In genomic region chr15:78859971-78860733, GRCh38 we compare ENCODE assay signal across 8 cellular contexts. TPM values are rescaled to one million over a fixed set of nuclear protein-coding genes. Genes with fewer than 3 reads are reported as not detected.
DNase-seq lines count a peak whose midpoint lies in the region; ATAC-seq and TF ChIP-seq lines count a peak whose summit lies in the region.

No MANE protein-coding gene starts in this region.

- H3K9me3 Mint-ChIP-seq in activated naive CD4-positive, alpha-beta T cell treated with anti-CD3 and anti-CD28 coated beads, Interleukin-2, amount 50 U/mL, for 24 hours = no peaks in the 10 kb centered on the region

- H3K36me3 ChIP-seq in KMS-11 (ENCODE audit: insufficient read depth) (no peaks in the 10 kb centered on the region), testis (ENCODE audit: low read depth, missing control alignments) (no peaks in the 10 kb centered on the region)

- peak overlapping the region; percentile 88 for H3K4me3 Mint-ChIP-seq in activated naive CD4-positive, alpha-beta T cell treated with anti-CD3 and anti-CD28 coated beads, Interleukin-2, amount 50 U/mL, for 24 hours

- TF ChIP-seq CTCF in KMS-11 (conservative IDR thresholded peaks at IDR 0.05; ENCODE audit: low read depth, low read length) (peak; percentile 65), omental fat pad (IDR thresholded peaks at IDR 0.05) (no peak), testis (IDR thresholded peaks at IDR 0.05) (peak; percentile 54 to 73 (median 69))

- intact Hi-C loops in testis (cut with DNase I; ENCODE audit: low total_unique reads) = no loop called here

- no peaks in the 10 kb centered on the region for H3K27me3 Mint-ChIP-seq in activated naive CD4-positive, alpha-beta T cell treated with anti-CD3 and anti-CD28 coated beads, Interleukin-2, amount 50 U/mL, for 24 hours

- in situ Hi-C loops in SK-MEL-5 (cut with HindIII; ENCODE audit: low pct_unique_long_range_greater_than_20kb, low sequenced_read_pairs) = no loop called here

- peak overlapping the region; percentile 98 for H2AFZ ChIP-seq in KMS-11 (ENCODE audit: low read depth)

- H3K27ac Mint-ChIP-seq in activated naive CD4-positive, alpha-beta T cell treated with anti-CD3 and anti-CD28 coated beads, Interleukin-2, amount 50 U/mL, for 24 hours = peak overlapping the region; percentile 95

- no peak for TF ChIP-seq POLR2A in testis (IDR thresholded peaks at IDR 0.05)

- H4K20me1 ChIP-seq in KMS-11 (ENCODE audit: insufficient read depth) = no peaks in the 10 kb centered on the region

- H3K4me2 ChIP-seq in KMS-11 = peak overlapping the region; percentile 58

- ATAC-seq in GM21528 (IDR thresholded peaks at IDR 0.05; ENCODE audit: low FRiP score, unreplicated experiment) (peak; percentile 79), omental fat pad (ENCODE audit: low FRiP score) (peak; percentile 91)

- H3K27me3 ChIP-seq in KMS-11 (ENCODE audit: insufficient read depth, low read depth) (no peaks in the 10 kb centered on the region), testis (no peaks in the 10 kb centered on the region)

- H3K36me3 Mint-ChIP-seq in activated naive CD4-positive, alpha-beta T cell treated with anti-CD3 and anti-CD28 coated beads, Interleukin-2, amount 50 U/mL, for 24 hours = no peaks in the 10 kb centered on the region

- H3K4me3 ChIP-seq in KMS-11 (IDR thresholded peaks at IDR 0.05; ENCODE audit: insufficient read depth, low read depth, low read length) (no peak overlapping the region), testis (peak overlapping the region; percentile 45 to 70)

- peaks cover 7% of the 10 kb centered on the region for H3K4me1 Mint-ChIP-seq in activated naive CD4-positive, alpha-beta T cell treated with anti-CD3 and anti-CD28 coated beads, Interleukin-2, amount 50 U/mL, for 24 hours

- no peaks in the 10 kb centered on the region for H3K9me3 ChIP-seq in testis

- H3K4me1 ChIP-seq in KMS-11 (ENCODE audit: low read depth, poor library complexity, severe bottlenecking) (peaks cover 18% of the 10 kb centered on the region), testis (no peaks in the 10 kb centered on the region)

- DNase-seq in CMK (ENCODE audit: low read depth) (peak; percentile 73), SK-MEL-5 (ENCODE audit: low read depth, low spot score) (peak; percentile 87), glomerular endothelial cell (ENCODE audit: extremely low read depth, low read depth, low spot score) (peak; percentile 61), omental fat pad (ENCODE audit: low spot score) (peak; percentile 40), testis (peak; percentile 85)

- no peaks in the 10 kb centered on the region for H3K79me2 ChIP-seq in KMS-11 (ENCODE audit: insufficient read depth, low read depth)

- H3K27ac ChIP-seq in KMS-11 (peak overlapping the region; percentile 70), testis (peak overlapping the region; percentile 85 to 89)

- 0 to 1% methylated on average over 29 of the region's 29 CpGs for WGBS in testis, 2 donors

- peak overlapping the region; percentile 82 for H3K9ac ChIP-seq in KMS-11

RNA-seq across cellular contexts. Expression of gene MORF4L1, which starts 12.5 kb away (rescaled TPM):
- 172 and 186 TPM in 2 replicates for total RNA-seq in SK-MEL-5 (2014; rRNA removed; shearing (Covaris generic))
- polyA plus RNA-seq in SK-MEL-5 (2015; cell fraction: cytosol; rRNA removed) = 261 and 302 TPM in 2 replicates
- 88.8 and 160 TPM in 2 replicates for polyA plus RNA-seq in SK-MEL-5 (2015; cell fraction: nucleus; rRNA removed)
- total RNA-seq in glomerular endothelial cell (299 and 302 TPM in 2 replicates), omental fat pad (100 to 1,000 TPM; 302 to 390 (median 316) TPM), testis (100 to 1,000 TPM; 413 to 414 TPM)
- polyA plus RNA-seq in testis (ENCODE audit: insufficient read depth, low read depth, low replicate concordance) = 1,132 TPM

RNA-seq across cellular contexts. Expression of gene ADAMTS7, which starts 48.9 kb away (rescaled TPM):
- total RNA-seq in SK-MEL-5 (2014; rRNA removed; shearing (Covaris generic)) = 1.3 and 2.0 TPM in 2 replicates
- 7.4 and 8.4 TPM in 2 replicates for polyA plus RNA-seq in SK-MEL-5 (2015; cell fraction: cytosol; rRNA removed)
- polyA plus RNA-seq in SK-MEL-5 (2015; cell fraction: nucleus; rRNA removed) = 30.4 and 34.9 TPM in 2 replicates
- total RNA-seq in glomerular endothelial cell (83.0 and 105 TPM in 2 replicates), omental fat pad (1 to 10 TPM; 4.4 to 7.8 (median 6.3) TPM), testis (10 to 100 TPM; 11.6 to 11.9 TPM)
- polyA plus RNA-seq in testis (ENCODE audit: insufficient read depth, low read depth, low replicate concordance) = 5.7 TPM

Comparison
In these comparisons a context has a peak if more than half of its experiments do, and no peak if none do; other contexts are left out.
1. CTCF ChIP-seq: peak in KMS-11 (single experiment) and testis (3 of 3); none in omental fat pad (0 of 3).
2. Peak in every context shown above with its lines, with median percentiles within 50 percentile points of each other: DNase-seq.